ENCODE assay signal across 8 cellular contexts in genomic region chr7:90211391-90212148, GRCh38. TPM values are rescaled to one million over a fixed set of nuclear protein-coding genes. Genes with fewer than 3 reads are reported as not detected.
DNase-seq lines count a peak whose midpoint lies in the region; ATAC-seq and TF ChIP-seq lines count a peak whose summit lies in the region.

TSS of gene STEAP2 (plus strand) at chr7:90211740. CDS start at chr7:90225083, 13,343 bp downstream.

- TF ChIP-seq CTCF in AG10803 (conservative IDR thresholded peaks at IDR 0.05; ENCODE audit: low read length) (peak; percentile 51), foreskin keratinocyte (conservative IDR thresholded peaks at IDR 0.05) (peak; percentile 77), nephron progenitor cell (IDR thresholded peaks at IDR 0.05) (peak; percentile 60)

- H3K4me3 Mint-ChIP-seq in activated T-cell treated with anti-CD3 and anti-CD28 coated beads, Interleukin-2, amount 50 U/mL, for 72 hours, result peak within 1 kb of the TSS; percentile 63 to 64
- no peak within 1 kb of the TSS for H3K4me3 Mint-ChIP-seq in nephron progenitor cell

- WGBS in thymus, result 2% methylated on average over 73 of the region's 73 CpGs

- H3K27ac ChIP-seq in foreskin keratinocyte (peak within 1 kb of the TSS; percentile 24), thymus (ENCODE audit: low read depth) (peak within 1 kb of the TSS; percentile 70)

- H3K36me3 ChIP-seq in thymus (ENCODE audit: control insufficient read depth, insufficient read depth), result no peaks in the 10 kb centered on the region

- H3K4me1 Mint-ChIP-seq in activated T-cell treated with anti-CD3 and anti-CD28 coated beads, Interleukin-2, amount 50 U/mL, for 72 hours (ENCODE audit: low read depth), result peaks cover 9% of the 10 kb centered on the region
- H3K4me1 Mint-ChIP-seq in nephron progenitor cell, result peaks cover 9% of the 10 kb centered on the region

- peak within 1 kb of the TSS; percentile 77 for H3K4me3 ChIP-seq in AG10803 (ENCODE audit: low read length)
- H3K4me3 ChIP-seq in thymus (ENCODE audit: low read length), result peak within 1 kb of the TSS; percentile 16

- peak; percentile 96 for DNase-seq in AG10803 (ENCODE audit: low read depth)
- peak; percentile 72 for DNase-seq in NCI-H2196 (lab: John Stamatoyannopoulos, UW; ENCODE audit: unreplicated experiment)
- peak; percentile 47 to 52 for DNase-seq in activated T-cell treated with anti-CD3 and anti-CD28 coated beads, Interleukin-2, amount 50 U/mL, for 72 hours
- peak; percentile 55 to 69 for DNase-seq in foreskin keratinocyte
- peak; percentile 93 for DNase-seq in nephron progenitor cell

- no peaks in the 10 kb centered on the region for H3K36me3 Mint-ChIP-seq in activated T-cell treated with anti-CD3 and anti-CD28 coated beads, Interleukin-2, amount 50 U/mL, for 72 hours (ENCODE audit: insufficient read depth in 2 of 2)
- H3K36me3 Mint-ChIP-seq in nephron progenitor cell (ENCODE audit: low read depth), result peaks cover 4% of the 10 kb centered on the region

- no peaks in the 10 kb centered on the region for H3K9me3 Mint-ChIP-seq in activated T-cell treated with anti-CD3 and anti-CD28 coated beads, Interleukin-2, amount 50 U/mL, for 72 hours
- no peaks in the 10 kb centered on the region for H3K9me3 Mint-ChIP-seq in nephron progenitor cell

- H3K27ac Mint-ChIP-seq in activated T-cell treated with anti-CD3 and anti-CD28 coated beads, Interleukin-2, amount 50 U/mL, for 72 hours, result no peak within 1 kb of the TSS
- no peak within 1 kb of the TSS for H3K27ac Mint-ChIP-seq in nephron progenitor cell

- ATAC-seq in GM18861 (IDR thresholded peaks at IDR 0.05; ENCODE audit: unreplicated experiment) (peak; percentile 86), HG03045 (IDR thresholded peaks at IDR 0.05; ENCODE audit: unreplicated experiment) (peak; percentile 95), foreskin keratinocyte (peak; percentile 98)
- peak; percentile 86 to 92 for ATAC-seq in activated T-cell treated with anti-CD3 and anti-CD28 coated beads, Interleukin-2, amount 50 U/mL, for 72 hours (replicated peaks in 1 of 2)

- no peaks in the 10 kb centered on the region for H3K27me3 ChIP-seq in foreskin keratinocyte
- peaks cover 17% of the 10 kb centered on the region for H3K27me3 ChIP-seq in thymus (ENCODE audit: control insufficient read depth, insufficient read depth)

- no peaks in the 10 kb centered on the region for H3K9me3 ChIP-seq in thymus (ENCODE audit: control insufficient read depth)

- no peaks in the 10 kb centered on the region for H3K4me1 ChIP-seq in foreskin keratinocyte
- H3K4me1 ChIP-seq in thymus (ENCODE audit: control insufficient read depth, insufficient read depth, low read length), result no peaks in the 10 kb centered on the region

- peaks cover 17% of the 10 kb centered on the region for H3K27me3 Mint-ChIP-seq in activated T-cell treated with anti-CD3 and anti-CD28 coated beads, Interleukin-2, amount 50 U/mL, for 72 hours (ENCODE audit: low read depth)
- H3K27me3 Mint-ChIP-seq in nephron progenitor cell (ENCODE audit: low read depth, poor library complexity), result peaks cover 5% of the 10 kb centered on the region

RNA-seq across cellular contexts. Expression of gene STEAP2, which starts in this region (rescaled TPM):
- not detected for total RNA-seq in activated T-cell treated with anti-CD3 and anti-CD28 coated beads, Interleukin-2, amount 50 U/mL, for 72 hours
- 5.1 and 6.1 TPM in 2 replicates for total RNA-seq in foreskin keratinocyte
- 1.8 and 1.9 TPM in 2 replicates for polyA plus RNA-seq in foreskin keratinocyte
- 11.4 TPM for polyA plus RNA-seq in thymus

Comparison
In these comparisons a context has a peak if more than half of its experiments do, and no peak if none do; other contexts are left out.
1. Peak in every context shown above with its lines: DNase-seq, ATAC-seq, H3K4me3 ChIP-seq and H3K27ac ChIP-seq.
2. Peak in DNase-seq and ATAC-seq in activated T-cell treated with anti-CD3 and anti-CD28 coated beads, Interleukin-2, amount 50 U/mL, for 72 hours; RNA of the gene not detected or under 1 TPM.